In the genomic region with DNA sequence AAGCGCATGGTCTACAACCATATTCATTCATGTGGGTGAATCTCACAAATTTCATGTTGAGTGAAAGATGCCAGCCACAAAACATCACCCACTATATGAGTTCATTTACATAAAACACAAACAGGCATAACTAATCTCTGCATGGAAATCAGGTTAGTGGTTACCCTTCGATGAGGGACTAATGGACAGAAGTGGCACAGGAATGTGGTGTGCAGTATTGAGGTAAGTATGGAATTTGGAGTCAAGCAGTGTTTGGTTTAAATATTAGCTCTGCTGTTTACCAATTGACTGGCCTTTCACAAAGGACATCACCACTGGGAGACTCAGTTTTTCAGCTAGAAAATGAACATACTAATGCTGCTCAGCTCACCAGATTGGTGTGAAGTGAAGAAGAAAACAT, we compare ENCODE assay signal across 20 cellular contexts. TPM values are rescaled to one million over a fixed set of nuclear protein-coding genes. Genes with fewer than 3 reads are reported as not detected.
DNase-seq lines count a peak whose midpoint lies in the region; ATAC-seq, FAIRE-seq and TF ChIP-seq lines count a peak whose summit lies in the region.
"Had no signal": no experiment of that assay in that cellular context is flagged by ENCODE, and none has a peak within 500 bp of the region (broad histone marks: within the 10 kb centered on the region; RNA-seq: fewer than 3 reads in every experiment).

No MANE protein-coding gene starts in this region.

- H3K27me3 Mint-ChIP-seq in naive thymus-derived CD4-positive, alpha-beta T cell, result peaks cover 0 to 11% (median 0%) of the 10 kb centered on the region in 5 donors
- H3K27me3 Mint-ChIP-seq: CD4-positive, alpha-beta T cell had no signal

- H3K27ac ChIP-seq in A549, result no peak overlapping the region
- H3K27ac ChIP-seq in SJCRH30, result peak overlapping the region; percentile 60
- H3K27ac ChIP-seq in right lobe of liver, result peak overlapping the region in 2 of 3 donors; percentile 15 to 62
- H3K27ac ChIP-seq in RWPE1, result no peak overlapping the region
- H3K27ac ChIP-seq in naive thymus-derived CD4-positive, alpha-beta T cell (ENCODE audit: low read depth, low read length), result no peak overlapping the region
- H3K27ac ChIP-seq: 22Rv1, GM23248 had no signal

- H3K9me3 ChIP-seq in A549 (no peaks in the 10 kb centered on the region), SJCRH30 (replicated peaks) (peaks cover 2% of the 10 kb centered on the region; the same call in 1 of the 2 replicates), right lobe of liver (no peaks in the 10 kb centered on the region)
- no peaks in the 10 kb centered on the region for H3K9me3 ChIP-seq in naive thymus-derived CD4-positive, alpha-beta T cell (ENCODE audit: control insufficient read depth in 2 of 3, low read length in 3 of 3)

- H3K9me3 Mint-ChIP-seq in naive thymus-derived CD4-positive, alpha-beta T cell, result no peaks in the 10 kb centered on the region
- H3K9me3 Mint-ChIP-seq: CD4-positive, alpha-beta T cell had no signal

- no peaks in the 10 kb centered on the region for H3K36me3 ChIP-seq in SJCRH30
- no peaks in the 10 kb centered on the region for H3K36me3 ChIP-seq in right lobe of liver
- no peaks in the 10 kb centered on the region for H3K36me3 ChIP-seq in naive thymus-derived CD4-positive, alpha-beta T cell (ENCODE audit: control insufficient read depth in 2 of 3, insufficient read depth in 3 of 3, low read length in 3 of 3)

- no peak for TF ChIP-seq RAD21 in A549 (conservative IDR thresholded peaks at IDR 0.05 in 1 of 2, IDR thresholded peaks at IDR 0.05 in 1 of 2)

- H3K4me3 ChIP-seq in A549 (no peak overlapping the region), SJCRH30 (no peak overlapping the region), right lobe of liver (no peak overlapping the region)
- no peak overlapping the region for H3K4me3 ChIP-seq in naive thymus-derived CD4-positive, alpha-beta T cell (ENCODE audit: low read length)
- H3K4me3 ChIP-seq: GM23248 had no signal

- TF ChIP-seq EP300 in A549 (IDR thresholded peaks at IDR 0.05), result no peak

- 50% methylated on average over 2 of the region's 2 CpGs for WGBS in A549 (ENCODE audit: missing lambda C conversion rate)
- WGBS in right lobe of liver (ENCODE audit: insufficient coverage, low coverage, low lambda C conversion rate, missing lambda C conversion rate), result no CpG with 5 or more reads among the region's 2 CpGs

- H3K36me3 Mint-ChIP-seq in naive thymus-derived CD4-positive, alpha-beta T cell, result no peaks in the 10 kb centered on the region

- no peak for DNase-seq in A549 (ENCODE audit: low read depth in 1 of 2, low spot score in 1 of 2)
- peak; percentile 35 to 44 for DNase-seq in SJCRH30
- peak; percentile 90 for DNase-seq in glomerular visceral epithelial cell (ENCODE audit: extremely low spot score)
- DNase-seq in right lobe of liver, result no peak
- DNase-seq in RWPE1 (ENCODE audit: low spot score), result no peak
- DNase-seq in naive thymus-derived CD4-positive, alpha-beta T cell, result no peak
- no peak for DNase-seq in NOMO-1 (lab: John Stamatoyannopoulos, UW; ENCODE audit: unreplicated experiment in 2 of 2)
- no peak for DNase-seq in NCI-H187 treated with DMSO at 0.1 percent for 48 hours (lab: John Stamatoyannopoulos, UW)
- DNase-seq: CD4-positive, alpha-beta T cell; GF-D8; GM23248; MM.1S; NCI-H1105; NCI-H187; NCI-H2171; NCI-H446 treated with DMSO at 0.1 percent for 48 hours; NCI-H748 treated with DMSO at 0.1 percent for 48 hours; SHP77 had no signal

- TF ChIP-seq CTCF in A549 (IDR thresholded peaks at IDR 0.05) (no peak), right lobe of liver (IDR thresholded peaks at IDR 0.05) (no peak), RWPE1 (conservative IDR thresholded peaks at IDR 0.05; ENCODE audit: low read depth) (no peak)

- POLR2A ChIA-PET in A549 (lab: Yijun Ruan, JAX) (no interaction called here), RWPE1 (lab: Yijun Ruan, JAX; ENCODE audit: low non-redundant PET) (no interaction called here)
- POLR2A ChIA-PET in naive thymus-derived CD4-positive, alpha-beta T cell (lab: Charles Lee), result no interaction called here

- H3K27ac Mint-ChIP-seq in naive thymus-derived CD4-positive, alpha-beta T cell, result peak overlapping the region in 1 of 9 donors; percentile 36
- H3K27ac Mint-ChIP-seq: CD4-positive, alpha-beta T cell had no signal

- no peak for TF ChIP-seq POLR2A in A549 (IDR thresholded peaks at IDR 0.05; ENCODE audit: low read length)
- no peak for TF ChIP-seq POLR2A in right lobe of liver (IDR thresholded peaks at IDR 0.05)

- FAIRE-seq in A549 (lab: Jason Lieb, UNC), result peak; percentile 39
- FAIRE-seq: GM19239 had no signal

- intact Hi-C loops in right lobe of liver (cut with DNase I), result no loop called here
- intact Hi-C loops in naive thymus-derived CD4-positive, alpha-beta T cell (cut with micrococcal nuclease), result no loop called here

- H3K4me3 Mint-ChIP-seq in naive thymus-derived CD4-positive, alpha-beta T cell, result no peak overlapping the region
- H3K4me3 Mint-ChIP-seq: CD4-positive, alpha-beta T cell had no signal

- peak overlapping the region; percentile 5; the same call in 1 of the 3 replicates for H3K4me2 ChIP-seq in A549

- CTCF ChIA-PET in A549 (lab: Yijun Ruan, JAX), result interaction anchor here (1.0 kb wide), 1 partner anchor 287 kb away, joined by 3 read pairs; no protein-coding TSS in a partner anchor
- CTCF ChIA-PET in RWPE1 (lab: Yijun Ruan, JAX), result interaction anchor here (0.5 kb wide), 1 partner anchor 201 kb away, joined by 3 read pairs; no protein-coding TSS in a partner anchor
- CTCF ChIA-PET in naive thymus-derived CD4-positive, alpha-beta T cell (lab: Charles Lee), result no interaction called here

- ATAC-seq in A549 (peak in 1 of 2 experiments; percentile 51; a peak in 1 of 6 replicates), right lobe of liver (peak; percentile 89 to 94 (median 92))
- no peak for ATAC-seq in naive thymus-derived CD4-positive, alpha-beta T cell

- peaks cover 0 to 12% (median 0%) of the 10 kb centered on the region in 7 donors for H3K4me1 Mint-ChIP-seq in naive thymus-derived CD4-positive, alpha-beta T cell

- H3K27me3 ChIP-seq in SJCRH30, result no peaks in the 10 kb centered on the region; the same call in 1 of the 2 replicates
- H3K27me3 ChIP-seq in right lobe of liver, result no peaks in the 10 kb centered on the region
- no peaks in the 10 kb centered on the region for H3K27me3 ChIP-seq in naive thymus-derived CD4-positive, alpha-beta T cell (ENCODE audit: control insufficient read depth in 2 of 2, insufficient read depth in 2 of 2, low read length in 2 of 2)

- H3K4me1 ChIP-seq in A549 (peaks cover 10% of the 10 kb centered on the region), SJCRH30 (peaks cover 21% of the 10 kb centered on the region), right lobe of liver (peaks cover 0 to 22% (median 2%) of the 10 kb centered on the region in 4 donors)
- H3K4me1 ChIP-seq in naive thymus-derived CD4-positive, alpha-beta T cell (ENCODE audit: control insufficient read depth in 2 of 2, insufficient read depth in 2 of 2, low read length in 2 of 2), result no peaks in the 10 kb centered on the region

TF ChIP-seq in A549, 52 proteins besides CTCF, POLR2A, EP300 and RAD21:
- no peak for TF ChIP-seq HDAC2 (IDR thresholded peaks at IDR 0.05)
- TF ChIP-seq SREBF2 (IDR thresholded peaks at IDR 0.05), result no peak
- TF ChIP-seq PHF8 (IDR thresholded peaks at IDR 0.05; ENCODE audit: borderline replicate concordance, low read depth), result no peak

RNA-seq across cellular contexts. Expression of gene CCDC185, which starts 24.2 kb away (rescaled TPM):
- polyA plus RNA-seq in A549 (2011; rRNA removed) (not detected in 2 replicates), A549 (2017; fragmentation: RNase III; extraction: RNeasy Plus Mini Kit Qiagen cat#74134 plus additional on column Dnase treatment) (0.04 TPM in 1 of 3 replicates, not detected in the others)
- 0.01 and 0.03 TPM in 2 replicates for polyA plus RNA-seq in A549 (2012; cell fraction: cytosol; rRNA removed)
- polyA plus RNA-seq in A549 (2012; cell fraction: nucleus; rRNA removed), result not detected in 2 replicates
- polyA minus RNA-seq in A549 (2011; rRNA and poly(A)+ RNA removed), result not detected in 2 replicates
- not detected in 2 replicates for total RNA-seq in SJCRH30 (2014; rRNA removed; shearing (Covaris generic))
- not detected for total RNA-seq in right lobe of liver
- total RNA-seq in naive thymus-derived CD4-positive, alpha-beta T cell, result not detected
- not detected for polyA plus RNA-seq in naive thymus-derived CD4-positive, alpha-beta T cell
- total RNA-seq: CD4-positive, alpha-beta T cell; GM23248 had no signal
- polyA plus RNA-seq: GM23248 had no signal

RNA-seq across cellular contexts. Expression of gene SUSD4, which starts 53.5 kb away (rescaled TPM):
- polyA plus RNA-seq in A549 (2011; rRNA removed), result 0.85 and 1.6 TPM in 2 replicates
- 0.20 and 0.34 TPM in 2 replicates for polyA plus RNA-seq in A549 (2012; cell fraction: cytosol; rRNA removed)
- polyA plus RNA-seq in A549 (2012; cell fraction: nucleus; rRNA removed), result 0.83 and 1.7 TPM in 2 replicates
- polyA plus RNA-seq in A549 (2017; fragmentation: RNase III; extraction: RNeasy Plus Mini Kit Qiagen cat#74134 plus additional on column Dnase treatment), result 0.61 to 0.67 TPM (median 0.64 TPM) in 3 replicates
- 0.97 and 1.1 TPM in 2 replicates for polyA minus RNA-seq in A549 (2011; rRNA and poly(A)+ RNA removed)
- 3.1 and 5.2 TPM in 2 replicates for total RNA-seq in SJCRH30 (2014; rRNA removed; shearing (Covaris generic))
- total RNA-seq in right lobe of liver, result 1 to 10 TPM; 1.3 to 5.9 (median 2.8) TPM
- 10 to 100 TPM in 2 of 5 experiments, 1 to 10 TPM in 2, under 1 TPM in 1; 0.10 to 20.3 (median 7.1) TPM for total RNA-seq in naive thymus-derived CD4-positive, alpha-beta T cell
- 10 to 100 TPM in 1 of 2 donors, 1 to 10 TPM in 1; 7.7 to 21.5 TPM for polyA plus RNA-seq in naive thymus-derived CD4-positive, alpha-beta T cell

Comparison
In these comparisons a context has a peak if more than half of its experiments do, and no peak if none do; other contexts are left out.
1. DNase-seq: peak in SJCRH30 (2 of 2) and glomerular visceral epithelial cell (single experiment); none in A549 (0 of 2), right lobe of liver (0 of 3), RWPE1 (single experiment), naive thymus-derived CD4-positive, alpha-beta T cell (0 of 9), NOMO-1 (0 of 2) and NCI-H187 treated with DMSO at 0.1 percent for 48 hours (single experiment).
2. H3K27ac ChIP-seq: peak in SJCRH30 (single experiment) and right lobe of liver (2 of 3); none in A549 (0 of 2), RWPE1 (single experiment) and naive thymus-derived CD4-positive, alpha-beta T cell (single experiment).